In the genomic region with DNA sequence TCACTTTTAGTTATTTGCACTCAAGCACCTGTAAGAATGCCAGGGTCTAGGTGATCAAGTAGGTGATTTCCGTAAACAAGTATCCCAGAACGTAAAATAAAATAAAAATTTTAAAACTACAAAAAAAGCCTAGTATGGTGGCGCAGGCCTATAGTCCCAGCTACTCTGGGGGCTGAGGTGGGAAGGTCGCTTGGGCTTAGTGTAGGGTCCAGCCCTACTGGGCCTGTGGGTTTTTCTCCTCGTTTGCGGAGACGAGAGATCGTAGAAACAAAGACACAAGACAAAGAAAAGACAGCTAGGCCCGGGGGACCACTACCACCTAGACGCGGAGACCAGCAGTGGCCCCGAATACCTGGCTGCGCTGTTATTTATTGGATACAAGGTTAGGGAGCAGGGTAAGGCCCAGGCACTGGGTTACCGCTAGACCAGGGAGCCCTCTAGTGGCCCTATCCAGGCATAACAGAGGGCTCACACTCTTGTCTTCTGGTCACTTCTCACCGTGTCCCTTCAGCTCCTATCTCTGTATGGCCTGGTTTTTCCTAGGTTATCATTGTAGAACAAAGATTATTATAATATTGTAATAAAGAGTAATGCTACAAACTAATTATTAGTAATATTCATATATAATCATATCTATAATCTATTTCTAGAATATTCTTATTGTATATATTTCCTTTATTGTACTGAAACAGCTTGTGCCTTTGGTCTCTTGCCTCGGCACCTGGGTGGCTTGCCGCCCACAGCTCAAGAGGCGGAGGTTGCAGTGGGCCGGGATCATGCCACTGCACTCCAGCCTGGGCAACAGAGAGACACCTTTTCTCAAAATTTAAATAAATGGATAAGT, we compare ENCODE assay signal across 8 cellular contexts. TPM values are rescaled to one million over a fixed set of nuclear protein-coding genes. Genes with fewer than 3 reads are reported as not detected.
DNase-seq lines count a peak whose midpoint lies in the region; ATAC-seq, FAIRE-seq and TF ChIP-seq lines count a peak whose summit lies in the region.

No MANE protein-coding gene starts in this region.

- DNase-seq in A549 (ENCODE audit: low read depth in 1 of 2, low spot score in 1 of 2) (peak in 1 of 2 experiments; percentile 42), MG63 (peak; percentile 17), choroid plexus epithelial cell (ENCODE audit: low read depth) (peak; percentile 45), mesenchymal stem cell (peak; percentile 26), stomach (peak; percentile 64)

- ATAC-seq in A549 (peak; percentile 74 to 95; a peak in 4 of 6 replicates), HG03439 (IDR thresholded peaks at IDR 0.05; ENCODE audit: unreplicated experiment) (no peak)

- POLR2A ChIA-PET in A549 (lab: Yijun Ruan, JAX) = no interaction called here

- TF ChIP-seq POLR2A in A549 (IDR thresholded peaks at IDR 0.05; ENCODE audit: low read length) = no peak
- no peak for TF ChIP-seq POLR2A in stomach (IDR thresholded peaks at IDR 0.05)

- no peak overlapping the region for H3K23ac ChIP-seq in mesenchymal stem cell (ENCODE audit: low read length in 2 of 2)

- no peak overlapping the region for H2AFZ ChIP-seq in mesenchymal stem cell (ENCODE audit: low read depth, low read length)

- H3K4me2 ChIP-seq in A549 (no peak overlapping the region), mesenchymal stem cell (ENCODE audit: low read length, poor library complexity, severe bottlenecking) (no peak overlapping the region)

- H2BK15ac ChIP-seq in mesenchymal stem cell (ENCODE audit: low read depth, poor library complexity, severe bottlenecking) = no peak overlapping the region

- H4K91ac ChIP-seq in mesenchymal stem cell (ENCODE audit: low read length) = no peak overlapping the region

- no peak overlapping the region for H2BK12ac ChIP-seq in mesenchymal stem cell (ENCODE audit: low read length in 2 of 2)

- no peak overlapping the region for H2AK5ac ChIP-seq in mesenchymal stem cell (ENCODE audit: low read length, severe bottlenecking)

- 30% methylated on average over 18 of the region's 19 CpGs for WGBS in A549 (ENCODE audit: missing lambda C conversion rate)
- 64% methylated on average over 11 of the region's 19 CpGs for WGBS in mesenchymal stem cell
- WGBS in stomach, 5 donors = 40 to 46% (median 43%) methylated on average over 19 of the region's 19 CpGs

- no peak overlapping the region for H2BK120ac ChIP-seq in mesenchymal stem cell (ENCODE audit: low read depth, low read length)

- no peak overlapping the region for H3K4me3 ChIP-seq in A549
- no peak overlapping the region for H3K4me3 ChIP-seq in GM12875 (ENCODE audit: low read depth, low read length)
- no peak overlapping the region for H3K4me3 ChIP-seq in MG63
- H3K4me3 ChIP-seq in choroid plexus epithelial cell (ENCODE audit: low read depth, low read length) = no peak overlapping the region
- no peak overlapping the region for H3K4me3 ChIP-seq in mesenchymal stem cell (ENCODE audit: insufficient read depth in 1 of 2, low read depth in 1 of 2, low read length in 2 of 2)
- no peak overlapping the region for H3K4me3 ChIP-seq in stomach

- H3K79me1 ChIP-seq in mesenchymal stem cell (replicated peaks; ENCODE audit: low read length, poor library complexity, severe bottlenecking) = no peaks in the 10 kb centered on the region

- H3K9ac ChIP-seq in mesenchymal stem cell (ENCODE audit: low read length) = no peak overlapping the region

- intact Hi-C loops in stomach (cut with DNase I; ENCODE audit: low total_unique reads) = no loop called here

- H3K27ac ChIP-seq in A549 = no peak overlapping the region
- no peak overlapping the region for H3K27ac ChIP-seq in VCaP
- H3K27ac ChIP-seq in mesenchymal stem cell (ENCODE audit: low read length, poor library complexity, severe bottlenecking) = no peak overlapping the region
- H3K27ac ChIP-seq in stomach = no peak overlapping the region

- no peak overlapping the region for H3K14ac ChIP-seq in mesenchymal stem cell (ENCODE audit: low read length in 2 of 2)

- H3K36me3 ChIP-seq in MG63 (no peaks in the 10 kb centered on the region), mesenchymal stem cell (ENCODE audit: control insufficient read depth in 1 of 2, insufficient read depth in 2 of 2, low read depth in 1 of 2, low read length in 2 of 2) (no peaks in the 10 kb centered on the region), stomach (no peaks in the 10 kb centered on the region)

- no peak overlapping the region for H4K8ac ChIP-seq in mesenchymal stem cell (ENCODE audit: low read length)

- H3K4me1 ChIP-seq in A549 (no peaks in the 10 kb centered on the region), mesenchymal stem cell (ENCODE audit: control insufficient read depth, insufficient read depth, low read depth, low read length) (no peaks in the 10 kb centered on the region), stomach (no peaks in the 10 kb centered on the region)

- H3K27me3 ChIP-seq in MG63 (no peaks in the 10 kb centered on the region), mesenchymal stem cell (ENCODE audit: control insufficient read depth in 1 of 2, insufficient read depth in 1 of 2, low read length in 2 of 2) (peaks cover 0 to 44% of the 10 kb centered on the region in 2 experiments), stomach (no peaks in the 10 kb centered on the region)

- H3K18ac ChIP-seq in mesenchymal stem cell (ENCODE audit: low read depth in 1 of 2, low read length in 2 of 2) = no peak overlapping the region

- TF ChIP-seq CTCF in A549 (IDR thresholded peaks at IDR 0.05) (peak; percentile 46), GM12875 (IDR thresholded peaks at IDR 0.05; ENCODE audit: borderline replicate concordance, insufficient read depth, low read depth, low read length) (peak; percentile 84), VCaP (conservative IDR thresholded peaks at IDR 0.05) (peak; percentile 82), choroid plexus epithelial cell (conservative IDR thresholded peaks at IDR 0.05; ENCODE audit: low read depth, low read length) (peak; percentile 70), stomach (IDR thresholded peaks at IDR 0.05) (peak in 4 of 7 experiments; percentile 33 to 65 (median 42))

- peak; percentile 58 to 59 for TF ChIP-seq RAD21 in A549 (conservative IDR thresholded peaks at IDR 0.05 in 1 of 2, IDR thresholded peaks at IDR 0.05 in 1 of 2)

- H3K9me3 ChIP-seq in A549 (no peaks in the 10 kb centered on the region), MG63 (no peaks in the 10 kb centered on the region), mesenchymal stem cell (ENCODE audit: control insufficient read depth, low read length) (no peaks in the 10 kb centered on the region), stomach (no peaks in the 10 kb centered on the region)

- no peak overlapping the region for H2BK5ac ChIP-seq in mesenchymal stem cell (ENCODE audit: low read depth, low read length, poor library complexity, severe bottlenecking)

- CTCF ChIA-PET in A549 (lab: Yijun Ruan, JAX) = interaction anchor here (0.9 to 3.4 kb wide), 8 partner anchors 10 to 38 kb away, joined by 3 to 20 read pairs (median 3); no protein-coding TSS in a partner anchor

- FAIRE-seq in A549 (lab: Jason Lieb, UNC) = no peak

- TF ChIP-seq EP300 in A549 (IDR thresholded peaks at IDR 0.05) (no peak), stomach (IDR thresholded peaks at IDR 0.05) (no peak)

- H3K4ac ChIP-seq in mesenchymal stem cell (ENCODE audit: low read depth in 1 of 2, low read length in 2 of 2) = no peak overlapping the region

TF ChIP-seq in A549, 52 proteins besides CTCF, POLR2A, EP300 and RAD21 (continues in another document):
- TF ChIP-seq ESRRA (IDR thresholded peaks at IDR 0.05; ENCODE audit: borderline replicate concordance, low read length) = no peak

RNA-seq across cellular contexts. Expression of a gene that starts 38.4 kb away (rescaled TPM):
- polyA plus RNA-seq in A549 (2011; rRNA removed) = 0.06 and 0.09 TPM in 2 replicates
- polyA plus RNA-seq in A549 (2012; cell fraction: cytosol; rRNA removed) = 0.01 and 0.03 TPM in 2 replicates
- 0.01 TPM in 1 of 2 replicates, not detected in the other for polyA plus RNA-seq in A549 (2012; cell fraction: nucleus; rRNA removed)
- 0.03 to 0.05 TPM (median 0.04 TPM) in 3 replicates for polyA plus RNA-seq in A549 (2017; fragmentation: RNase III; extraction: RNeasy Plus Mini Kit Qiagen cat#74134 plus additional on column Dnase treatment)
- not detected in 2 replicates for polyA minus RNA-seq in A549 (2011; rRNA and poly(A)+ RNA removed)
- not detected in 2 replicates for total RNA-seq in MG63 (2014; rRNA removed; shearing (Covaris generic); ENCODE audit: low replicate concordance)
- not detected for polyA plus RNA-seq in mesenchymal stem cell (2013, experiment 1 of 2)
- polyA plus RNA-seq in mesenchymal stem cell (2013, experiment 2 of 2) = not detected
- not detected for total RNA-seq in stomach
- not detected for polyA plus RNA-seq in stomach

RNA-seq across cellular contexts. Expression of a gene that starts 38.6 kb away (rescaled TPM):
- polyA plus RNA-seq in A549 (2011; rRNA removed) (0.16 and 0.22 TPM in 2 replicates), A549 (2017; fragmentation: RNase III; extraction: RNeasy Plus Mini Kit Qiagen cat#74134 plus additional on column Dnase treatment) (not detected in 3 replicates), stomach (not detected)
- polyA plus RNA-seq in A549 (2012; cell fraction: cytosol; rRNA removed) = not detected in 2 replicates
- not detected in 2 replicates for polyA plus RNA-seq in A549 (2012; cell fraction: nucleus; rRNA removed)
- not detected in 2 replicates for polyA minus RNA-seq in A549 (2011; rRNA and poly(A)+ RNA removed)
- total RNA-seq in MG63 (2014; rRNA removed; shearing (Covaris generic); ENCODE audit: low replicate concordance) = not detected in 2 replicates
- not detected for polyA plus RNA-seq in mesenchymal stem cell (2013, experiment 1 of 2)
- not detected for polyA plus RNA-seq in mesenchymal stem cell (2013, experiment 2 of 2)
- total RNA-seq in stomach = not detected

RNA-seq across cellular contexts. Expression of a gene that starts 41.9 kb away (rescaled TPM):
- polyA plus RNA-seq in A549 (2011; rRNA removed) (26.1 and 35.6 TPM in 2 replicates), A549 (2017; fragmentation: RNase III; extraction: RNeasy Plus Mini Kit Qiagen cat#74134 plus additional on column Dnase treatment) (15.0 to 16.2 TPM (median 15.1 TPM) in 3 replicates), stomach (1 to 10 TPM; 6.3 to 8.9 (median 7.2) TPM)
- 6.2 and 6.5 TPM in 2 replicates for polyA plus RNA-seq in A549 (2012; cell fraction: cytosol; rRNA removed)
- 2.1 and 3.2 TPM in 2 replicates for polyA plus RNA-seq in A549 (2012; cell fraction: nucleus; rRNA removed)
- polyA minus RNA-seq in A549 (2011; rRNA and poly(A)+ RNA removed) = 11.4 and 14.0 TPM in 2 replicates
- total RNA-seq in MG63 (2014; rRNA removed; shearing (Covaris generic); ENCODE audit: low replicate concordance) = 19.6 and 26.1 TPM in 2 replicates
- polyA plus RNA-seq in mesenchymal stem cell (2013, experiment 1 of 2) = 23.4 TPM
- polyA plus RNA-seq in mesenchymal stem cell (2013, experiment 2 of 2) = 23.8 TPM
- total RNA-seq in stomach = 10 to 100 TPM in 4 of 5 donors, 1 to 10 TPM in 1; 4.3 to 27.2 (median 12.9) TPM

RNA-seq across cellular contexts. Expression of a gene that starts 53.4 kb away (rescaled TPM):
- 14.5 and 15.6 TPM in 2 replicates for polyA plus RNA-seq in A549 (2011; rRNA removed)
- 3.6 and 4.2 TPM in 2 replicates for polyA plus RNA-seq in A549 (2012; cell fraction: cytosol; rRNA removed)
- 4.6 and 5.3 TPM in 2 replicates for polyA plus RNA-seq in A549 (2012; cell fraction: nucleus; rRNA removed)
- polyA plus RNA-seq in A549 (2017; fragmentation: RNase III; extraction: RNeasy Plus Mini Kit Qiagen cat#74134 plus additional on column Dnase treatment) = 10.4 to 12.2 TPM (median 12.1 TPM) in 3 replicates
- 15.1 and 17.1 TPM in 2 replicates for polyA minus RNA-seq in A549 (2011; rRNA and poly(A)+ RNA removed)
- total RNA-seq in MG63 (2014; rRNA removed; shearing (Covaris generic); ENCODE audit: low replicate concordance) = 10.0 and 14.8 TPM in 2 replicates
- 13.0 TPM for polyA plus RNA-seq in mesenchymal stem cell (2013, experiment 1 of 2)
- polyA plus RNA-seq in mesenchymal stem cell (2013, experiment 2 of 2) = 12.6 TPM
- 10 to 100 TPM in 1 of 5 donors, 1 to 10 TPM in 3, under 1 TPM in 1; 0.58 to 26.4 (median 8.8) TPM for total RNA-seq in stomach
- 1 to 10 TPM; 1.2 to 6.9 (median 3.9) TPM for polyA plus RNA-seq in stomach
